ENCODE assay signal across 16 cellular contexts in genomic region chr11:132874638-132875037, GRCh38.
A peak's percentile ranks its signal among the peaks of the same experiment; 100 is the strongest.
DNase-seq lines count a peak whose midpoint lies in the region; ATAC-seq and TF ChIP-seq lines count a peak whose summit lies in the region.
"Had no signal": no experiment of that assay in that cellular context is flagged by ENCODE, and none has a peak within 500 bp of the region (broad histone marks: within the 10 kb centered on the region; RNA-seq: fewer than 3 reads in every experiment).

No MANE protein-coding gene starts in this region.

- H3K36me3 ChIP-seq in brain microvascular endothelial cell (replicated peaks) (no peaks in the 10 kb centered on the region), kidney epithelial cell (ENCODE audit: control insufficient read depth, insufficient read depth, low read length) (no peaks in the 10 kb centered on the region)

- no peak overlapping the region for H3K27ac Mint-ChIP-seq in activated CD4-positive, alpha-beta T cell treated with anti-CD3 and anti-CD28 coated beads, Interleukin-2, amount 10 ng/mL, durations not matched to agents 7 days and 5 days
- H3K27ac Mint-ChIP-seq in activated CD4-positive, alpha-beta T cell treated with anti-CD3 and anti-CD28 coated beads, Interleukin-2, amount 10 ng/mL, durations not matched to agents 24 days and 14 days: no peak overlapping the region
- H3K27ac Mint-ChIP-seq: activated naive CD8-positive, alpha-beta T cell; T-cell had no signal

- no peak overlapping the region for H3K4me3 Mint-ChIP-seq in activated CD4-positive, alpha-beta T cell treated with anti-CD3 and anti-CD28 coated beads, Interleukin-2, amount 10 ng/mL, durations not matched to agents 7 days and 5 days
- no peak overlapping the region for H3K4me3 Mint-ChIP-seq in activated CD4-positive, alpha-beta T cell treated with anti-CD3 and anti-CD28 coated beads, Interleukin-2, amount 10 ng/mL, durations not matched to agents 24 days and 14 days
- H3K4me3 Mint-ChIP-seq: activated naive CD8-positive, alpha-beta T cell; T-cell had no signal

- ATAC-seq in HG02885 (IDR thresholded peaks at IDR 0.05; ENCODE audit: poor library complexity, unreplicated experiment): no peak
- ATAC-seq: activated CD4-positive, CD25-positive, alpha-beta regulatory T cell treated with anti-CD3 and anti-CD28 coated beads, Interleukin-2, amount 50 U/mL, for 24 hours; K562; Panc1; T-cell had no signal

- no peak overlapping the region for H3K27ac ChIP-seq in brain microvascular endothelial cell
- H3K27ac ChIP-seq: coronary artery had no signal

- peak; percentile 33 for DNase-seq in AG08396 (ENCODE audit: low spot score)
- peak; percentile 44 for DNase-seq in HS-5 (ENCODE audit: low read depth)
- DNase-seq in brain microvascular endothelial cell: peak; percentile 79
- peak; percentile 56 for DNase-seq in kidney epithelial cell (ENCODE audit: low read depth)
- no peak for DNase-seq in NCI-H1694 (lab: John Stamatoyannopoulos, UW)
- no peak for DNase-seq in activated CD4-positive, alpha-beta T cell treated with anti-CD3 and anti-CD28 coated beads, Interleukin-2, amount 10 ng/mL, durations not matched to agents 7 days and 5 days
- no peak for DNase-seq in activated CD4-positive, alpha-beta T cell treated with anti-CD3 and anti-CD28 coated beads, Interleukin-2, amount 10 ng/mL, durations not matched to agents 24 days and 14 days
- DNase-seq: activated T-cell treated with anti-CD3 and anti-CD28 coated beads for 4 hours, midbrain, T-cell had no signal

- in situ Hi-C loops in brain microvascular endothelial cell (cut with HindIII; ENCODE audit: low pct_ligation_motif_present, low sequenced_read_pairs): no loop called here

- CTCF ChIA-PET in activated CD4-positive, alpha-beta T cell treated with anti-CD3 and anti-CD28 coated beads, Interleukin-2, amount 10 ng/mL, durations not matched to agents 7 days and 5 days (lab: Charles Lee): interaction anchor here (0.6 kb wide), 1 partner anchor 125 kb away, joined by 6 read pairs; no protein-coding TSS in a partner anchor

- no peak for TF ChIP-seq CTCF in brain microvascular endothelial cell (IDR thresholded peaks at IDR 0.05; ENCODE audit: low read depth, low read length, missing control alignments)
- TF ChIP-seq CTCF in kidney epithelial cell (IDR thresholded peaks at IDR 0.05; ENCODE audit: insufficient read depth, low read length, poor library complexity, severe bottlenecking): no peak

- H3K4me3 ChIP-seq in brain microvascular endothelial cell (ENCODE audit: low read depth, low read length) (no peak overlapping the region), kidney epithelial cell (ENCODE audit: low read depth, low read length) (no peak overlapping the region)
- H3K4me3 ChIP-seq: coronary artery, K562 had no signal

- no peaks in the 10 kb centered on the region for H3K27me3 Mint-ChIP-seq in activated CD4-positive, alpha-beta T cell treated with anti-CD3 and anti-CD28 coated beads, Interleukin-2, amount 10 ng/mL, durations not matched to agents 7 days and 5 days
- H3K27me3 Mint-ChIP-seq in activated CD4-positive, alpha-beta T cell treated with anti-CD3 and anti-CD28 coated beads, Interleukin-2, amount 10 ng/mL, durations not matched to agents 24 days and 14 days: no peaks in the 10 kb centered on the region
- H3K27me3 Mint-ChIP-seq: activated naive CD8-positive, alpha-beta T cell; T-cell had no signal

- H3K36me3 Mint-ChIP-seq in activated CD4-positive, alpha-beta T cell treated with anti-CD3 and anti-CD28 coated beads, Interleukin-2, amount 10 ng/mL, durations not matched to agents 7 days and 5 days (ENCODE audit: low read depth): no peaks in the 10 kb centered on the region
- H3K36me3 Mint-ChIP-seq in activated CD4-positive, alpha-beta T cell treated with anti-CD3 and anti-CD28 coated beads, Interleukin-2, amount 10 ng/mL, durations not matched to agents 24 days and 14 days (ENCODE audit: low read depth): no peaks in the 10 kb centered on the region
- H3K36me3 Mint-ChIP-seq: activated naive CD8-positive, alpha-beta T cell; T-cell had no signal

- intact Hi-C loops in activated CD4-positive, alpha-beta T cell treated with anti-CD3 and anti-CD28 coated beads, Interleukin-2, amount 10 ng/mL, durations not matched to agents 24 days and 14 days (cut with micrococcal nuclease): no loop called here

- no peaks in the 10 kb centered on the region for H3K4me1 Mint-ChIP-seq in activated CD4-positive, alpha-beta T cell treated with anti-CD3 and anti-CD28 coated beads, Interleukin-2, amount 10 ng/mL, durations not matched to agents 7 days and 5 days
- no peaks in the 10 kb centered on the region for H3K4me1 Mint-ChIP-seq in activated CD4-positive, alpha-beta T cell treated with anti-CD3 and anti-CD28 coated beads, Interleukin-2, amount 10 ng/mL, durations not matched to agents 24 days and 14 days

- H3K27me3 ChIP-seq in brain microvascular endothelial cell (replicated peaks): no peaks in the 10 kb centered on the region
- no peaks in the 10 kb centered on the region for H3K27me3 ChIP-seq in kidney epithelial cell (ENCODE audit: control insufficient read depth, insufficient read depth, low read length)

- POLR2A ChIA-PET in activated CD4-positive, alpha-beta T cell treated with anti-CD3 and anti-CD28 coated beads, Interleukin-2, amount 10 ng/mL, durations not matched to agents 7 days and 5 days (lab: Charles Lee): no interaction called here

- H3K9me3 Mint-ChIP-seq in activated CD4-positive, alpha-beta T cell treated with anti-CD3 and anti-CD28 coated beads, Interleukin-2, amount 10 ng/mL, durations not matched to agents 7 days and 5 days: no peaks in the 10 kb centered on the region
- no peaks in the 10 kb centered on the region for H3K9me3 Mint-ChIP-seq in activated CD4-positive, alpha-beta T cell treated with anti-CD3 and anti-CD28 coated beads, Interleukin-2, amount 10 ng/mL, durations not matched to agents 24 days and 14 days

Comparison
In these comparisons a context has a peak if more than half of its experiments do, and no peak if none do; other contexts are left out.
1. DNase-seq: peak in AG08396 (single experiment), HS-5 (single experiment), brain microvascular endothelial cell (single experiment) and kidney epithelial cell (single experiment); none in NCI-H1694 (single experiment), activated CD4-positive, alpha-beta T cell treated with anti-CD3 and anti-CD28 coated beads, Interleukin-2, amount 10 ng/mL, durations not matched to agents 7 days and 5 days (single experiment) and activated CD4-positive, alpha-beta T cell treated with anti-CD3 and anti-CD28 coated beads, Interleukin-2, amount 10 ng/mL, durations not matched to agents 24 days and 14 days (single experiment).